ENCODE assay signal across 1 cellular context in the genomic region with DNA sequence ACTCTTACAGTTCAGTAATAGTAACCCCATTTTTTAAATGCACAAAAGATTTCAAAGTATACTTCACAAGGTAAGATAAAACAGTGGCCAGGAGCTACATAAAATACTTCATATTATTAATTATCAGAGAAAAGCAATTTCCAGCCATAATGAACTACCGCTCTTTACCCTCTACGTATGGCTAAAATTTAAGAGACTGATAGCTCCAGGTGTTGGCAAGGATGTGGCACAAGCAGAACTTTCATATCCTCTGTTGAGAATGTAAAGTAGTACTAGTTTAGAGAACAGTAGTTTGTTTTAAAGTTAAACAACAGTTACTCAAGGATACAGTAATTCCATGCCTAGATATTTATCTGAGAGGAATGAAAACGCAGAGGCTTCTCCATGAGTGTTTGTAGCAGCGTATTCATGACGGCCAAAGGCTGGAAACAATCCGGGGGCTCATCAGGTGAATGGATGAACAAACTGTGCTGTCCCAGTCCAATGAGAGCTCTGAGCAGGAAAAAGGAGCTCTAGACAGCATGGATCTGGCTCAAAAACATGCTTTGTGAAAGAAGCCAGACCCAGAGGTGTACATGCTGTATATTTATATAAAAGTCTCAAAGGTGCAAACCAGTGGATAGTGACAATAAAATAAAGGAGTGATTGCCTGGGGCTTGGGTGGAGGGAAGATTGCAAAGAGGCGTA.
A peak's percentile ranks its signal among the peaks of the same experiment; 100 is the strongest.
TF ChIP-seq lines count a peak whose summit lies in the region.

No MANE protein-coding gene starts in this region.

TF ChIP-seq in K562, 482 proteins besides CTCF, POLR2A, EP300 and RAD21 (continued from another document):
- TF ChIP-seq, protein P1, sequence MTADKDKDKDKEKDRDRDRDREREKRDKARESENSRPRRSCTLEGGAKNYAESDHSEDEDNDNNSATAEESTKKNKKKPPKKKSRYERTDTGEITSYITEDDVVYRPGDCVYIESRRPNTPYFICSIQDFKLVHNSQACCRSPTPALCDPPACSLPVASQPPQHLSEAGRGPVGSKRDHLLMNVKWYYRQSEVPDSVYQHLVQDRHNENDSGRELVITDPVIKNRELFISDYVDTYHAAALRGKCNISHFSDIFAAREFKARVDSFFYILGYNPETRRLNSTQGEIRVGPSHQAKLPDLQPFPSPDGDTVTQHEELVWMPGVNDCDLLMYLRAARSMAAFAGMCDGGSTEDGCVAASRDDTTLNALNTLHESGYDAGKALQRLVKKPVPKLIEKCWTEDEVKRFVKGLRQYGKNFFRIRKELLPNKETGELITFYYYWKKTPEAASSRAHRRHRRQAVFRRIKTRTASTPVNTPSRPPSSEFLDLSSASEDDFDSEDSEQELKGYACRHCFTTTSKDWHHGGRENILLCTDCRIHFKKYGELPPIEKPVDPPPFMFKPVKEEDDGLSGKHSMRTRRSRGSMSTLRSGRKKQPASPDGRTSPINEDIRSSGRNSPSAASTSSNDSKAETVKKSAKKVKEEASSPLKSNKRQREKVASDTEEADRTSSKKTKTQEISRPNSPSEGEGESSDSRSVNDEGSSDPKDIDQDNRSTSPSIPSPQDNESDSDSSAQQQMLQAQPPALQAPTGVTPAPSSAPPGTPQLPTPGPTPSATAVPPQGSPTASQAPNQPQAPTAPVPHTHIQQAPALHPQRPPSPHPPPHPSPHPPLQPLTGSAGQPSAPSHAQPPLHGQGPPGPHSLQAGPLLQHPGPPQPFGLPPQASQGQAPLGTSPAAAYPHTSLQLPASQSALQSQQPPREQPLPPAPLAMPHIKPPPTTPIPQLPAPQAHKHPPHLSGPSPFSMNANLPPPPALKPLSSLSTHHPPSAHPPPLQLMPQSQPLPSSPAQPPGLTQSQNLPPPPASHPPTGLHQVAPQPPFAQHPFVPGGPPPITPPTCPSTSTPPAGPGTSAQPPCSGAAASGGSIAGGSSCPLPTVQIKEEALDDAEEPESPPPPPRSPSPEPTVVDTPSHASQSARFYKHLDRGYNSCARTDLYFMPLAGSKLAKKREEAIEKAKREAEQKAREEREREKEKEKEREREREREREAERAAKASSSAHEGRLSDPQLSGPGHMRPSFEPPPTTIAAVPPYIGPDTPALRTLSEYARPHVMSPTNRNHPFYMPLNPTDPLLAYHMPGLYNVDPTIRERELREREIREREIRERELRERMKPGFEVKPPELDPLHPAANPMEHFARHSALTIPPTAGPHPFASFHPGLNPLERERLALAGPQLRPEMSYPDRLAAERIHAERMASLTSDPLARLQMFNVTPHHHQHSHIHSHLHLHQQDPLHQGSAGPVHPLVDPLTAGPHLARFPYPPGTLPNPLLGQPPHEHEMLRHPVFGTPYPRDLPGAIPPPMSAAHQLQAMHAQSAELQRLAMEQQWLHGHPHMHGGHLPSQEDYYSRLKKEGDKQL (CRISPR knock-in tag; IDR thresholded peaks at IDR 0.05; ENCODE audit: borderline replicate concordance) = no peak
- TF ChIP-seq ZFP36 (IDR thresholded peaks at IDR 0.05; ENCODE audit: low read depth, low read length, partially characterized antibody) = peak; percentile 4
- no peak for TF ChIP-seq ZFX (CRISPR knock-in tag; IDR thresholded peaks at IDR 0.05)
